In the genomic region with DNA sequence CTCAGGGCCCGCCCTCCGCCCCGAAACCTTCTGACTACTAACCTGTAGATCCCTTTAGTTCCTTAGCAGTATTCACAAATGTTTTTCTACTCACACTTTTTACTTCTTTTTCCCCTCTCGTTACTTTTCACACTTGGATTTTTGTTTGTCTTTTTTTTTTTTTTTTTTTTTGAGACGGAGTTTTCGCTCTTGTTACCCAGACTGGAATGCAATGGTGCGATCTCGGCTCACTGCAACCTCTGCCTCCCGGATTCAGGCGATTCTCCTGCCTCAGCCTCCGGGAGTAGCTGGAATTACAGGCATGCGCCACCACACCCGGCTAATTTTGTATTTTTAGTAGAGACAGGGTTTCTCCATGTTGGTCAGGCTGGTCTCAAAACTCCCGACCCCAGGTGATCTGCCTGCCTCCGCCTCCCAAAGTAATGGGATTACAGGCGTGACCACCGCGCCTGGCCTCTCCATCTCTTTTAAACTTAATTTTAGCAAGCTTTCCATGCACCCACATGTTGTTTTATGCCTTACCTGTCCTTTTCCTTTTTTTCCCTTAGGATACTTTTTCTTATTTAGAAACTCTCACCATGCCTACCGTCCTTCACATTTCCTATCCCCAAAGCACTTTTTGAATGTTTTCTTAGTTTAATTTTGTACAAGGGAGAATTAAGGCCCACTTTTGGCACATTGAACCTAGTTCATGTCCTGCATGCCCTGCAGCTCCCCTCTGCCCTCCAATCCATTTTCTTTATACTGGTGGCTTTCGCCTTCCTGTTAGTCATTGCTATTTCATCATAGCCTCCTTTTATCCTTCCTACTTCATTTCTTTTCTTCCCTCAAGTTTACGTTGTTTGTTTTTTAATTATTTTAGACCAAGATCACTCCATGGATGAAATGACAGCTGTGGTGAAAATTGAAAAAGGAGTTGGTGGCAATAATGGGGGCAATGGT, we compare ENCODE assay signal across 1 cellular context.
TF ChIP-seq lines count a peak whose summit lies in the region.

No MANE protein-coding gene starts in this region.

TF ChIP-seq in HepG2, 621 proteins besides CTCF, POLR2A, EP300 and RAD21:
- TF ChIP-seq ZNF770 (CRISPR knock-in tag; IDR thresholded peaks at IDR 0.05) (peak; percentile 85), SSRP1 (CRISPR knock-in tag; IDR thresholded peaks at IDR 0.05) (no peak), CEBPB (IDR thresholded peaks at IDR 0.05; ENCODE audit: borderline replicate concordance, low read depth, low read length) (0 out of 2 replicates have a peak, but pooled peaks have one; percentile 20), TEAD3 (CRISPR knock-in tag; optimal IDR thresholded peaks at IDR 0.05; ENCODE audit: borderline replicate concordance) (peak; percentile 22), CEBPG (CRISPR knock-in tag; IDR thresholded peaks at IDR 0.05) (0 out of 2 replicates have a peak, but pooled peaks have one; percentile 13), TGIF2 (CRISPR knock-in tag; IDR thresholded peaks at IDR 0.05) (no peak)
